8 cellular contexts compared by ENCODE assay signal in the genomic region with DNA sequence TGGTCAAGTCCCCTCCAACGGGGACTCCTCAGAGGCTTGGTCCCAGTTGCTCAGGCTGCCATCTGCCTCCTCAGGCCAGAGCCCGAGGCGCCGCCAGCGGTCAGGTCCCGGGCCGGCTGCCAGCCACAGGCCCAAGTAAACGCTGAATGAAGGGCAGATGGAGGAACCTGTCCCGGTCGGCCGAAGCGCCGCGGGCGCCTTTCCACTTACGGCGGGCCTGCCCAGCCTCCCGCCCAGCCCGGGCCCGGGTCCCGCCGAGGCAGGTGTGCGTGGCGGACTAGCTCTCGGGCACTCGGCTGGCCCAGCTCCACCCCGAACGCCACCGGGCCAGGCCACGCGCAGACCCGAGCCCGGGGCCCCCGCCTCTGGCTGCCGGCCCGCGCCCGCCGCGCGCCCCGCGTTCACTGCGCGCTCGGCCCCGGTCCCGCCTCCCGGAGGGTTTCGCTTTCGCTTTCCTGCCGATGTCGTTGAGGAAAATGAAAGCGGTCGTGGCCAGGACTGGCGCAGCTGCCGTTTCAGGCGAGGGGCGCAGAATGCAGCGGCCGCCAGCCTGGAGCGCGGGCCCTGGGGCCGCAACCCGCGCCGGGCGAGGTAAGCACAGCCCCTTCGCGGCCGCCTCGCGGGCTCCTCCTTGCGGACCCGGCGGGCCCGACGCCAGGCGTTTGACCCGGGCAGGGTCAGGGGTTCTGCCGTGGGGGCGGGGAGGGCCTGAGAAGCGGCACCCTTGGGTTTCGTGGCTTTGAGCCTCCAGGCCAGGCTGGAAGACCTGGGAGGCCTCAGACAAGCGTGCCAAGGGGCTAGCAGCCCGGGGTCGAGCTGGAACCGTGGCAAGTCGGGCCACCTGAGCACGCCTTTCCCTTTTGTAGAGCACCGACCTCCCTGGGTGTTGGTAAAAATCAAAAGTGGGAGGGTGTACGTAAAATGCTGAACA. TPM values are rescaled to one million over a fixed set of nuclear protein-coding genes. Genes with fewer than 3 reads are reported as not detected.
DNase-seq lines count a peak whose midpoint lies in the region; ATAC-seq and TF ChIP-seq lines count a peak whose summit lies in the region.

No MANE protein-coding gene starts in this region.

- H3K27ac ChIP-seq in KOPT-K1 (ENCODE audit: low read depth, low read length, poor library complexity, severe bottlenecking), result peak overlapping the region; percentile 98
- peak overlapping the region; percentile 81 to 89 for H3K27ac ChIP-seq in SK-N-SH (ENCODE audit: low read depth in 2 of 2, low read length in 1 of 2)
- peak overlapping the region; percentile 98 for H3K27ac ChIP-seq in parathyroid adenoma

- DNase-seq in GM03348 (ENCODE audit: low spot score) (peak; percentile 87), SK-N-SH (peak; percentile 95), Right ventricle myocardium inferior (ENCODE audit: missing footprints) (peak; percentile 92), type B pancreatic cell (ENCODE audit: extremely low spot score, unreplicated experiment) (peak; percentile 88)

- peak overlapping the region; percentile 99 for H3K4me3 Mint-ChIP-seq in activated naive CD4-positive, alpha-beta T cell treated with anti-CD3 and anti-CD28 coated beads, Interleukin-2, amount 50 U/mL, for 24 hours
- H3K4me3 Mint-ChIP-seq in type B pancreatic cell, result peak overlapping the region; percentile 89

- H3K9me3 ChIP-seq in KOPT-K1 (ENCODE audit: insufficient read depth, low read length, poor library complexity, severe bottlenecking) (no peaks in the 10 kb centered on the region), SK-N-SH (no peaks in the 10 kb centered on the region), parathyroid adenoma (ENCODE audit: control insufficient read depth, low read length) (no peaks in the 10 kb centered on the region)

- peak overlapping the region; percentile 100 for H3K27ac Mint-ChIP-seq in activated naive CD4-positive, alpha-beta T cell treated with anti-CD3 and anti-CD28 coated beads, Interleukin-2, amount 50 U/mL, for 24 hours
- H3K27ac Mint-ChIP-seq in type B pancreatic cell, result peak overlapping the region; percentile 97

- H3K36me3 Mint-ChIP-seq in activated naive CD4-positive, alpha-beta T cell treated with anti-CD3 and anti-CD28 coated beads, Interleukin-2, amount 50 U/mL, for 24 hours, result peaks cover 15% of the 10 kb centered on the region
- peaks cover 4% of the 10 kb centered on the region for H3K36me3 Mint-ChIP-seq in type B pancreatic cell

- 46% methylated on average over 3 of the region's 92 CpGs for WGBS in SK-N-SH (ENCODE audit: low lambda C conversion rate)

- H3K9ac ChIP-seq in SK-N-SH (peak overlapping the region; percentile 74), parathyroid adenoma (peak overlapping the region; percentile 87)

- H3K4me2 ChIP-seq in SK-N-SH (peak overlapping the region; percentile 94), parathyroid adenoma (ENCODE audit: low read length) (peak overlapping the region; percentile 92)

- no peaks in the 10 kb centered on the region; the same call in 1 of the 2 replicates for H3K79me2 ChIP-seq in SK-N-SH (ENCODE audit: insufficient read depth)
- peaks cover 8% of the 10 kb centered on the region for H3K79me2 ChIP-seq in parathyroid adenoma

- H3K9me2 ChIP-seq in SK-N-SH, result no peaks in the 10 kb centered on the region

- ATAC-seq in GM21786 (IDR thresholded peaks at IDR 0.05; ENCODE audit: unreplicated experiment) (peak; percentile 57), Right ventricle myocardium inferior (peak; percentile 79)

- CTCF ChIA-PET in SK-N-SH (lab: Yijun Ruan, JAX), result interaction anchor here (0.6 to 3.4 kb wide), 31 partner anchors 10 to 232 kb away, joined by 3 to 27 read pairs (median 3); no protein-coding TSS in a partner anchor

- no peaks in the 10 kb centered on the region for H3K27me3 Mint-ChIP-seq in activated naive CD4-positive, alpha-beta T cell treated with anti-CD3 and anti-CD28 coated beads, Interleukin-2, amount 50 U/mL, for 24 hours
- no peaks in the 10 kb centered on the region for H3K27me3 Mint-ChIP-seq in type B pancreatic cell

- H3K36me3 ChIP-seq in KOPT-K1 (ENCODE audit: insufficient read depth, low read length) (peaks cover 14% of the 10 kb centered on the region), SK-N-SH (replicated peaks in 1 of 2; ENCODE audit: control insufficient read depth in 1 of 2, insufficient read depth in 2 of 2, low read length in 1 of 2) (peaks cover 0 to 8% of the 10 kb centered on the region in 2 experiments), parathyroid adenoma (ENCODE audit: control insufficient read depth, insufficient read depth, low read length) (no peaks in the 10 kb centered on the region)

- peaks cover 23% of the 10 kb centered on the region for H3F3A ChIP-seq in SK-N-SH (replicated peaks; ENCODE audit: insufficient read depth)

- peaks cover 5% of the 10 kb centered on the region for H3K9me3 Mint-ChIP-seq in activated naive CD4-positive, alpha-beta T cell treated with anti-CD3 and anti-CD28 coated beads, Interleukin-2, amount 50 U/mL, for 24 hours
- peaks cover 8% of the 10 kb centered on the region for H3K9me3 Mint-ChIP-seq in type B pancreatic cell

- peaks cover 84% of the 10 kb centered on the region for H3K4me1 Mint-ChIP-seq in activated naive CD4-positive, alpha-beta T cell treated with anti-CD3 and anti-CD28 coated beads, Interleukin-2, amount 50 U/mL, for 24 hours
- H3K4me1 Mint-ChIP-seq in type B pancreatic cell (ENCODE audit: unreplicated experiment), result peaks cover 14% of the 10 kb centered on the region

- POLR2A ChIA-PET in SK-N-SH (lab: Yijun Ruan, JAX), result interaction anchor here (0.6 to 1.0 kb wide), 2 partner anchors 80 to 553 kb away, joined by 3 to 6 read pairs; a partner anchor contains a TSS

- no peaks in the 10 kb centered on the region for H3K27me3 ChIP-seq in SK-N-SH (ENCODE audit: insufficient read depth)
- no peaks in the 10 kb centered on the region for H3K27me3 ChIP-seq in parathyroid adenoma (ENCODE audit: control insufficient read depth, insufficient read depth, low read length)

- intact Hi-C loops in Right ventricle myocardium inferior (cut with DNase I), result loop anchor here (1.0 to 2.0 kb wide), 2 partner anchors 22 to 86 kb away; no protein-coding TSS in a partner anchor

- H3K4me3 ChIP-seq in SK-N-SH (ENCODE audit: low read depth in 2 of 2, low read length in 1 of 2), result peak overlapping the region; percentile 71 to 76
- H3K4me3 ChIP-seq in parathyroid adenoma (ENCODE audit: low read depth, low read length), result peak overlapping the region; percentile 65

- no peaks in the 10 kb centered on the region for H4K20me1 ChIP-seq in SK-N-SH (ENCODE audit: insufficient read depth)

- H2AFZ ChIP-seq in SK-N-SH (ENCODE audit: low read depth) (peak overlapping the region; percentile 90), parathyroid adenoma (peak overlapping the region; percentile 88)

- peaks cover 19 to 26% of the 10 kb centered on the region in 2 experiments for H3K4me1 ChIP-seq in SK-N-SH (ENCODE audit: control insufficient read depth in 1 of 2, insufficient read depth in 2 of 2, low read depth in 1 of 2, low read length in 1 of 2)
- H3K4me1 ChIP-seq in parathyroid adenoma, result peaks cover 37% of the 10 kb centered on the region

- peak; percentile 52 for TF ChIP-seq RAD21 in SK-N-SH (IDR thresholded peaks at IDR 0.05; ENCODE audit: low read length)

- TF ChIP-seq CTCF in SK-N-SH (IDR thresholded peaks at IDR 0.05), result peak; percentile 62
- peak; percentile 89 for TF ChIP-seq CTCF in parathyroid adenoma (IDR thresholded peaks at IDR 0.05)
- peak; percentile 90 for TF ChIP-seq CTCF in type B pancreatic cell (conservative IDR thresholded peaks at IDR 0.05)

- TF ChIP-seq EP300 in SK-N-SH (IDR thresholded peaks at IDR 0.05; ENCODE audit: borderline replicate concordance in 1 of 2, low read depth in 1 of 2, low read length in 1 of 2), result 0 out of 4 replicates have a peak, but pooled peaks of 1 of the 2 experiments have one; percentile 6

TF ChIP-seq in SK-N-SH, 30 proteins besides CTCF, POLR2A, EP300 and RAD21 (continues in another document):
- TF ChIP-seq POLR2AphosphoS5 (IDR thresholded peaks at IDR 0.05; ENCODE audit: low read depth, low read length), result peak; percentile 27
- TF ChIP-seq, protein P1, sequence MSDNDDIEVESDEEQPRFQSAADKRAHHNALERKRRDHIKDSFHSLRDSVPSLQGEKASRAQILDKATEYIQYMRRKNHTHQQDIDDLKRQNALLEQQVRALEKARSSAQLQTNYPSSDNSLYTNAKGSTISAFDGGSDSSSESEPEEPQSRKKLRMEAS (IDR thresholded peaks at IDR 0.05; ENCODE audit: low read depth), result peak; percentile 67; the same call in 1 of the 2 replicates
- TF ChIP-seq RFX5 (IDR thresholded peaks at IDR 0.05; ENCODE audit: low read length), result no peak
- TF ChIP-seq, protein P2, sequence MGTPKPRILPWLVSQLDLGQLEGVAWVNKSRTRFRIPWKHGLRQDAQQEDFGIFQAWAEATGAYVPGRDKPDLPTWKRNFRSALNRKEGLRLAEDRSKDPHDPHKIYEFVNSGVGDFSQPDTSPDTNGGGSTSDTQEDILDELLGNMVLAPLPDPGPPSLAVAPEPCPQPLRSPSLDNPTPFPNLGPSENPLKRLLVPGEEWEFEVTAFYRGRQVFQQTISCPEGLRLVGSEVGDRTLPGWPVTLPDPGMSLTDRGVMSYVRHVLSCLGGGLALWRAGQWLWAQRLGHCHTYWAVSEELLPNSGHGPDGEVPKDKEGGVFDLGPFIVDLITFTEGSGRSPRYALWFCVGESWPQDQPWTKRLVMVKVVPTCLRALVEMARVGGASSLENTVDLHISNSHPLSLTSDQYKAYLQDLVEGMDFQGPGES (IDR thresholded peaks at IDR 0.05; ENCODE audit: low read depth, low read length), result no peak
- TF ChIP-seq FOSL2 (IDR thresholded peaks at IDR 0.05; ENCODE audit: borderline replicate concordance, low read depth), result no peak
- peak; percentile 32; the same call in 1 of the 2 replicates for TF ChIP-seq TCF12 (IDR thresholded peaks at IDR 0.05)
- TF ChIP-seq FOXJ3 (CRISPR knock-in tag; IDR thresholded peaks at IDR 0.05), result no peak
- TF ChIP-seq NRF1 (IDR thresholded peaks at IDR 0.05; ENCODE audit: low read depth, low read length), result no peak
- no peak for TF ChIP-seq MXI1 (IDR thresholded peaks at IDR 0.05; ENCODE audit: low read depth, low read length)
- TF ChIP-seq GATA2 (CRISPR knock-in tag; IDR thresholded peaks at IDR 0.05), result no peak
- no peak; the same call in 1 of the 2 replicates for TF ChIP-seq SIN3A (IDR thresholded peaks at IDR 0.05; ENCODE audit: borderline replicate concordance, low read depth, low read length)
- TF ChIP-seq ELF1 (IDR thresholded peaks at IDR 0.05), result no peak

RNA-seq across cellular contexts. Expression of a gene that starts 41.2 kb away (rescaled TPM):
- polyA plus RNA-seq in SK-N-SH (2012; rRNA removed), result 8.3 and 12.3 TPM in 2 replicates
- 4.2 and 6.6 TPM in 2 replicates for polyA plus RNA-seq in SK-N-SH (2012; cell fraction: cytosol; rRNA removed)
- polyA plus RNA-seq in SK-N-SH (2012; cell fraction: nucleus; rRNA removed), result 25.1 and 38.8 TPM in 2 replicates
- total RNA-seq in Right ventricle myocardium inferior, result 22.3 TPM
- 21.6 and 39.3 TPM in 2 replicates for total RNA-seq in type B pancreatic cell (ENCODE audit: low replicate concordance)

Comparison
In these comparisons a context has a peak if more than half of its experiments do, and no peak if none do; other contexts are left out.
1. Peak in every context shown above with its lines: DNase-seq, ATAC-seq, H3K4me3 ChIP-seq and H3K27ac ChIP-seq.